Comparison of ENCODE assay signal across 23 cellular contexts in the genomic region with DNA sequence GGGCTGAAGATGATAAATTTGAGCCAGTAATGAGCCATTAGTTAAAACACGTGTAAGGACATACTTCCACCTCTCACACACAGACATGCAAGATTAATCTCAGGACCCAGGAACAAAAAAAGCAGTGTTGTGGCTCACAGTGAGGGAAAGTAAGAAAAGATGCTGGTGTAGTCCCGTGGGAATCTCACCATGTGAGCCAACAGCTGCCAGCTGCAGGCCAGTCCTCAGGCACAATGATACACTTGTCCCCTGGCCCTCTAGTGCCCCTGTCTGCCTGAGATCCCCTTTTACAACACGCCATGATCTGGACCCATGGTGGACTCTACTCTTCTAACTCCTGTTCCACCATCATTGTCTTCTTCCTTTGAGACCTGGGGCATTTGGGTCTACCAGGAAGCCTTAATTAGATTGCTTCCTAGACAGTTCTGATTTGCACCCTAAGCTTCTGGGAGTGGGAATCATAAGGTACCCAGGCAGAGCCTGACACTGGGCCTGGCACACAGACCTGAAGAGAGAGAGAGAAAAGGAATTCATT.
A peak's percentile ranks its signal among the peaks of the same experiment; 100 is the strongest.
DNase-seq lines count a peak whose midpoint lies in the region; TF ChIP-seq lines count a peak whose summit lies in the region.
"Had no signal": no experiment of that assay in that cellular context is flagged by ENCODE, and none has a peak within 500 bp of the region (broad histone marks: within the 10 kb centered on the region; RNA-seq: fewer than 3 reads in every experiment).

No MANE protein-coding gene starts in this region.

- H3K27me3 ChIP-seq in A673 (replicated peaks; ENCODE audit: insufficient read depth, low read depth, low read length, poor library complexity) = no peaks in the 10 kb centered on the region
- H3K27me3 ChIP-seq in hepatocyte = no peaks in the 10 kb centered on the region
- no peaks in the 10 kb centered on the region for H3K27me3 ChIP-seq in ascending aorta
- H3K27me3 ChIP-seq: SJSA1 had no signal

- H3K27ac ChIP-seq in A673 (ENCODE audit: low read depth, low read length, poor library complexity, severe bottlenecking) (no peak overlapping the region), hepatocyte (no peak overlapping the region), ascending aorta (no peak overlapping the region)
- H3K27ac ChIP-seq: HL-60, PC-9, SJSA1 had no signal

- H3K27ac Mint-ChIP-seq in osteocyte (ENCODE audit: unreplicated experiment) = no peak overlapping the region
- H3K27ac Mint-ChIP-seq: CD4-positive, alpha-beta T cell had no signal

- no peaks in the 10 kb centered on the region for H3K4me1 Mint-ChIP-seq in osteocyte (ENCODE audit: unreplicated experiment)

- CTCF ChIA-PET in A673 (lab: Charles Lee) = no interaction called here

- no peaks in the 10 kb centered on the region for H3K4me1 ChIP-seq in A673 (ENCODE audit: insufficient read depth, low read length, poor library complexity, severe bottlenecking)
- H3K4me1 ChIP-seq in hepatocyte (ENCODE audit: insufficient read depth) = no peaks in the 10 kb centered on the region
- H3K4me1 ChIP-seq in ascending aorta = no peaks in the 10 kb centered on the region
- H3K4me1 ChIP-seq: SJSA1 had no signal

- no peaks in the 10 kb centered on the region for H3K36me3 ChIP-seq in A673 (ENCODE audit: insufficient read depth, low read length, poor library complexity, severe bottlenecking)
- no peaks in the 10 kb centered on the region for H3K36me3 ChIP-seq in hepatocyte (replicated peaks; ENCODE audit: insufficient read depth, low read depth)
- no peaks in the 10 kb centered on the region for H3K36me3 ChIP-seq in ascending aorta
- H3K36me3 ChIP-seq: SJSA1 had no signal

- no peak overlapping the region for H3K4me3 Mint-ChIP-seq in osteocyte (ENCODE audit: unreplicated experiment)
- H3K4me3 Mint-ChIP-seq: CD4-positive, alpha-beta T cell had no signal

- no peak overlapping the region for H2AFZ ChIP-seq in hepatocyte
- H2AFZ ChIP-seq: PC-9 had no signal

- no peaks in the 10 kb centered on the region for H3K36me3 Mint-ChIP-seq in osteocyte (ENCODE audit: unreplicated experiment)

- intact Hi-C loops in A673 (cut with micrococcal nuclease; ENCODE audit: unreplicated experiment) (no loop called here), ascending aorta (cut with DNase I) (no loop called here)

- H3K9me3 ChIP-seq in A673 (ENCODE audit: low read depth, low read length, poor library complexity, severe bottlenecking) (no peaks in the 10 kb centered on the region), hepatocyte (ENCODE audit: low read depth) (no peaks in the 10 kb centered on the region), ascending aorta (no peaks in the 10 kb centered on the region)
- H3K9me3 ChIP-seq: SJSA1 had no signal

- H4K20me1 ChIP-seq in hepatocyte (ENCODE audit: insufficient read depth, poor library complexity, severe bottlenecking) = no peaks in the 10 kb centered on the region

- no TSS peak for BruUV-seq in A673 (replicated peaks; lab: Mats Ljungman, UMichigan)

- H3K9me3 Mint-ChIP-seq in osteocyte (ENCODE audit: unreplicated experiment) = no peaks in the 10 kb centered on the region
- H3K9me3 Mint-ChIP-seq: CD4-positive, alpha-beta T cell had no signal

- 86% methylated on average over 3 of the region's 3 CpGs for WGBS in hepatocyte (ENCODE audit: low lambda C conversion rate, missing lambda C conversion rate)

- no peak overlapping the region for H3K4me2 ChIP-seq in hepatocyte
- H3K4me2 ChIP-seq: PC-9 had no signal

- no peaks in the 10 kb centered on the region for H3K9me2 ChIP-seq in hepatocyte (replicated peaks; ENCODE audit: insufficient read depth)

- no peaks in the 10 kb centered on the region for H3K79me2 ChIP-seq in hepatocyte

- no peak for TF ChIP-seq CTCF in A673 (conservative IDR thresholded peaks at IDR 0.05; ENCODE audit: low read depth, low read length)
- no peak for TF ChIP-seq CTCF in osteocyte (IDR thresholded peaks at IDR 0.05)
- TF ChIP-seq CTCF in hepatocyte (IDR thresholded peaks at IDR 0.05; ENCODE audit: poor library complexity) = no peak
- no peak for TF ChIP-seq CTCF in ascending aorta (IDR thresholded peaks at IDR 0.05)

- POLR2A ChIA-PET in A673 (lab: Charles Lee; ENCODE audit: low non-redundant PET) = interaction anchor here (0.7 kb wide), 1 partner anchor 304 kb away, joined by 3 read pairs; no protein-coding TSS in a partner anchor

- H3K27me3 Mint-ChIP-seq in osteocyte (ENCODE audit: unreplicated experiment) = peaks cover 36% of the 10 kb centered on the region

- peak; percentile 8 for DNase-seq in A673 (ENCODE audit: low spot score)
- peak; percentile 9 for DNase-seq in LHCN-M2 (ENCODE audit: low read depth)
- DNase-seq in foreskin melanocyte = peak; percentile 27
- peak; percentile 57 for DNase-seq in osteocyte (ENCODE audit: extremely low spot score, unreplicated experiment)
- no peak for DNase-seq in MV-4-11 (lab: John Stamatoyannopoulos, UW)
- DNase-seq in hepatocyte (ENCODE audit: low spot score) = no peak
- no peak for DNase-seq in activated effector memory CD4-positive, alpha-beta T cell treated with Interleukin-2 at 50 U/mL for 16 hours
- DNase-seq in ascending aorta (ENCODE audit: low spot score in 2 of 2) = no peak
- DNase-seq: 8988T; CD4-positive, alpha-beta T cell; COR-L47; DMS53; Karpas-422; NCI-H1105 treated with DMSO at 0.1 percent for 48 hours; NCI-H146; NCI-H1930; NCI-H2107; NCI-H446 treated with DMSO at 0.1 percent for 48 hours; NCI-H82; NK-92 treated with Interleukin-12 subunit alpha and Interleukin-12 subunit beta, amount 100 ng/mL, for 24 hours; PC-9 had no signal

- H3K4me3 ChIP-seq in A673 (ENCODE audit: low read depth, low read length, poor library complexity, severe bottlenecking) = no peak overlapping the region
- H3K4me3 ChIP-seq in hepatocyte = no peak overlapping the region
- H3K4me3 ChIP-seq in ascending aorta = no peak overlapping the region
- H3K4me3 ChIP-seq: PC-9, SJSA1 had no signal

Comparison
In these comparisons a context has a peak if more than half of its experiments do, and no peak if none do; other contexts are left out.
1. DNase-seq: peak in A673 (single experiment), LHCN-M2 (single experiment), foreskin melanocyte (single experiment) and osteocyte (single experiment); none in MV-4-11 (single experiment), hepatocyte (single experiment), activated effector memory CD4-positive, alpha-beta T cell treated with Interleukin-2 at 50 U/mL for 16 hours (single experiment) and ascending aorta (0 of 2).